9 cellular contexts compared by ENCODE assay signal in the genomic region with DNA sequence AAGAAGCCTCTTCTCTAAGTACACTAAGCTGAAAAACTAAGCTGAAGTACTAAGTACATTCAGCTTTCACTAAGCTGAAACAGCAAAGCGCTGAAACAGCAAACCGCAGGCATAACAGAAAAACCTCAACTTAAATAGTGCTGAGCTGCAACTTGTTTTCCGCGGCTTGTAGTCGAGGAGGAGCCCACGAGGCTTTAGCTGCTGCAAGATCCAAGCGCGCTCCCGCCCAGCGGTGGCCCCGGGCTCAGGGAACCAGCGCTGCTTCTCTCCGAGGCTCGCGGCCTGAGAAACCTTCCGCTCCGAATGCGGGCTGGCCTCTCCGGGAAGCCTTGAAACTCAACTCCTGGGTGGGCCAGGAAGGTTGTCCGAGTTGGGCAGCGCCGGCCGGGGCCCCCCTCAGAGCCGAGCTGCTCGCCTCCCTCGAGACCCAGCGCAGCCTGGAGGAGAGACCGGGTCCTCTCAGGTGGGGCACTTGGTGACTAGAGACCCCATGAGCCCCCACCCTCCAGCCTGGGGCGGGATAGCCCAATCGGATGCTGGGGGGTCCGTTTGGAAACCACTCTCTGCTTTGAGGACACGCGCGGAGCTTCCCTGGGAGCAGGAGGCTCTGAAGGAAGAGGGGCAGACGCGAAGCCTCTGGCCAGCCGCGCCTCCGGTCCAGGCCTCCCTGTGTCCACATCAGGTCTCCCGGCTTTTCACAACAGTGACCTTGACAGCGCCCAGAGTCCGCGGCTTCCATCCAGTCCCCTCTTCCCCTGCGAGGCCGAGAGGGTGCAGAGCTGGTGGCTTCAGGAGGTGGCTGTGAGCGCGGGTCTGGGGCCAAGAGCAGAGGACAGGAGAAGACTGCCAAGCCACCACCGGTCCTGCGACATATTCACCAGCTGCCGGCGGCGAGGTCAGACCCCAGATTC. TPM values are rescaled to one million over a fixed set of nuclear protein-coding genes. Genes with fewer than 3 reads are reported as not detected.
DNase-seq lines count a peak whose midpoint lies in the region; ATAC-seq and TF ChIP-seq lines count a peak whose summit lies in the region.
"Had no signal": no experiment of that assay in that cellular context is flagged by ENCODE, and none has a peak within 500 bp of the region (broad histone marks: within the 10 kb centered on the region; RNA-seq: fewer than 3 reads in every experiment).

No MANE protein-coding gene starts in this region.

- TF ChIP-seq CTCF in AG04450 (IDR thresholded peaks at IDR 0.05; ENCODE audit: low read depth, low read length) (no peak), HFFc6 (IDR thresholded peaks at IDR 0.05) (no peak), natural killer cell (IDR thresholded peaks at IDR 0.05) (no peak), vagina (IDR thresholded peaks at IDR 0.05) (no peak), Caco-2 (IDR thresholded peaks at IDR 0.05; ENCODE audit: insufficient read depth in 1 of 2, low read depth in 1 of 2, low read length in 1 of 2, severe bottlenecking in 1 of 2, unreplicated experiment in 1 of 2) (no peak)

- TF ChIP-seq POLR2A in vagina (IDR thresholded peaks at IDR 0.05), result no peak

- DNase-seq in AG04450 (ENCODE audit: low read depth, low spot score), result peak; percentile 18
- DNase-seq in HFFc6, result peak; percentile 56
- DNase-seq in activated CD4-positive, alpha-beta T cell treated with anti-CD3 and anti-CD28 coated beads for 4 hours, result peak; percentile 47 to 56
- peak; percentile 51 to 57 (median 54) for DNase-seq in effector memory CD8-positive, alpha-beta T cell
- DNase-seq in natural killer cell, result peak; percentile 50
- no peak for DNase-seq in vagina (ENCODE audit: extremely low spot score in 2 of 2)
- DNase-seq in Caco-2, result no peak

- peak; percentile 79 for ATAC-seq in effector memory CD8-positive, alpha-beta T cell (replicated peaks)
- ATAC-seq in natural killer cell (peak; percentile 68 to 78 (median 74)), GM18520 (IDR thresholded peaks at IDR 0.05; ENCODE audit: unreplicated experiment) (no peak)

- H3K4me1 ChIP-seq in vagina, result peaks cover 13% of the 10 kb centered on the region
- no peaks in the 10 kb centered on the region for H3K4me1 ChIP-seq in Caco-2

- peaks cover 71% of the 10 kb centered on the region for H3K27me3 Mint-ChIP-seq in HFFc6 (ENCODE audit: insufficient read depth)
- H3K27me3 Mint-ChIP-seq in effector memory CD8-positive, alpha-beta T cell, result peaks cover 75 to 91% of the 10 kb centered on the region in 2 donors
- H3K27me3 Mint-ChIP-seq in natural killer cell (ENCODE audit: low read depth in 2 of 2), result peaks cover 69 to 82% of the 10 kb centered on the region in 2 donors
- peaks cover 34% of the 10 kb centered on the region for H3K27me3 Mint-ChIP-seq in Caco-2 (ENCODE audit: insufficient read depth, unreplicated experiment)

- H3K27ac ChIP-seq in AG04450 (ENCODE audit: low read depth, low read length) (no peak overlapping the region), vagina (no peak overlapping the region)

- H3K4me1 Mint-ChIP-seq in HFFc6 (ENCODE audit: low read depth) (peaks cover 8% of the 10 kb centered on the region), natural killer cell (peaks cover 41 to 44% of the 10 kb centered on the region in 2 donors), Caco-2 (ENCODE audit: low read depth, unreplicated experiment) (no peaks in the 10 kb centered on the region)
- peaks cover 31 to 40% of the 10 kb centered on the region in 2 donors for H3K4me1 Mint-ChIP-seq in effector memory CD8-positive, alpha-beta T cell (ENCODE audit: low read depth in 2 of 2)
- H3K4me1 Mint-ChIP-seq: brain had no signal

- H3K4me3 Mint-ChIP-seq in HFFc6 (peak overlapping the region; percentile 44), natural killer cell (peak overlapping the region; percentile 87), Caco-2 (ENCODE audit: unreplicated experiment) (no peak overlapping the region)
- H3K4me3 Mint-ChIP-seq in effector memory CD8-positive, alpha-beta T cell, result peak overlapping the region; percentile 71 to 74
- H3K4me3 Mint-ChIP-seq: brain had no signal

- H3K9me3 Mint-ChIP-seq in HFFc6, result peaks cover 3% of the 10 kb centered on the region; the same call in 1 of the 2 replicates
- no peaks in the 10 kb centered on the region for H3K9me3 Mint-ChIP-seq in effector memory CD8-positive, alpha-beta T cell
- H3K9me3 Mint-ChIP-seq in natural killer cell, result no peaks in the 10 kb centered on the region
- no peaks in the 10 kb centered on the region for H3K9me3 Mint-ChIP-seq in Caco-2 (ENCODE audit: unreplicated experiment)

- peaks cover 79% of the 10 kb centered on the region for H3K27me3 ChIP-seq in AG04450 (ENCODE audit: control insufficient read depth, insufficient read depth, low read length)
- H3K27me3 ChIP-seq in vagina, result peaks cover 5% of the 10 kb centered on the region
- H3K27me3 ChIP-seq in Caco-2 (replicated peaks; ENCODE audit: control insufficient read depth, insufficient read depth, low read length), result no peaks in the 10 kb centered on the region; the same call in 1 of the 2 replicates

- H3K36me3 Mint-ChIP-seq in HFFc6 (ENCODE audit: low read depth), result peaks cover 4% of the 10 kb centered on the region; the same call in 1 of the 2 replicates
- peaks cover 5% of the 10 kb centered on the region for H3K36me3 Mint-ChIP-seq in effector memory CD8-positive, alpha-beta T cell (ENCODE audit: insufficient read depth)
- no peaks in the 10 kb centered on the region for H3K36me3 Mint-ChIP-seq in natural killer cell
- H3K36me3 Mint-ChIP-seq in Caco-2 (ENCODE audit: insufficient read depth, unreplicated experiment), result no peaks in the 10 kb centered on the region
- H3K36me3 Mint-ChIP-seq: brain had no signal

- H3K4me3 ChIP-seq in AG04450 (ENCODE audit: low read depth, low read length) (peak overlapping the region; percentile 29), vagina (peak overlapping the region; percentile 3 to 11), Caco-2 (ENCODE audit: low read depth, low read length) (no peak overlapping the region)

- intact Hi-C loops in natural killer cell (cut with micrococcal nuclease) (loop anchor here (2.0 kb wide), 1 partner anchor 16 kb away; no protein-coding TSS in a partner anchor), vagina (cut with DNase I) (no loop called here), Caco-2 (cut with micrococcal nuclease; ENCODE audit: unreplicated experiment) (no loop called here)

- BruUV-seq in Caco-2 (replicated peaks; lab: Mats Ljungman, UMichigan), result no TSS peak

- no peaks in the 10 kb centered on the region; the same call in 1 of the 2 replicates for H3K9me3 ChIP-seq in AG04450 (ENCODE audit: control insufficient read depth, insufficient read depth, low read length)
- no peaks in the 10 kb centered on the region for H3K9me3 ChIP-seq in vagina
- H3K9me3 ChIP-seq in Caco-2, result no peaks in the 10 kb centered on the region

- H3K27ac Mint-ChIP-seq in HFFc6, result no peak overlapping the region
- H3K27ac Mint-ChIP-seq in effector memory CD8-positive, alpha-beta T cell, result peak overlapping the region in 1 of 2 donors; percentile 11
- peak overlapping the region in 1 of 2 donors; percentile 72 for H3K27ac Mint-ChIP-seq in natural killer cell
- no peak overlapping the region for H3K27ac Mint-ChIP-seq in Caco-2 (ENCODE audit: unreplicated experiment)
- H3K27ac Mint-ChIP-seq: brain had no signal

- H3K36me3 ChIP-seq in vagina (no peaks in the 10 kb centered on the region), Caco-2 (ENCODE audit: control insufficient read depth, insufficient read depth, low read length) (no peaks in the 10 kb centered on the region)

- POLR2A ChIA-PET in AG04450 (lab: Yijun Ruan, JAX), result no interaction called here
- POLR2A ChIA-PET in Caco-2 (lab: Charles Lee), result no interaction called here

- CTCF ChIA-PET in AG04450 (lab: Charles Lee), result interaction anchor here (0.6 to 1.2 kb wide), 7 partner anchors 13 to 492 kb away, joined by 3 to 6 read pairs (median 4); no protein-coding TSS in a partner anchor
- CTCF ChIA-PET in Caco-2 (lab: Charles Lee), result interaction anchor here (1.4 to 1.6 kb wide), 2 partner anchors 31 to 94 kb away, joined by 5 read pairs; no protein-coding TSS in a partner anchor

RNA-seq across cellular contexts. Expression of a gene that starts 38.1 kb away (rescaled TPM):
- 127 and 136 TPM in 2 replicates for polyA plus RNA-seq in AG04450 (2011; rRNA removed)
- polyA minus RNA-seq in AG04450 (2011; rRNA and poly(A)+ RNA removed), result 79.3 and 95.1 TPM in 2 replicates
- total RNA-seq in HFFc6 (2021; fragmentation: NEBNext Ultra II Directional; extraction: Animal tissue kit (Norgen Biotek cat#: 25700)), result 100 to 1,000 TPM; 122 to 131 (median 126) TPM
- total RNA-seq in natural killer cell, result 1,000 to 10,000 TPM; 1,807 to 2,048 (median 1,904) TPM
- total RNA-seq in vagina, result 618 TPM
- total RNA-seq in Caco-2 (2022), result 47.0 and 49.6 TPM in 2 replicates

Comparison
In these comparisons a context has a peak if more than half of its experiments do, and no peak if none do; other contexts are left out.
1. DNase-seq: peak in AG04450 (single experiment), HFFc6 (single experiment), activated CD4-positive, alpha-beta T cell treated with anti-CD3 and anti-CD28 coated beads for 4 hours (2 of 2), effector memory CD8-positive, alpha-beta T cell (3 of 3) and natural killer cell (single experiment); none in vagina (0 of 2) and Caco-2 (0 of 2).